8 cellular contexts compared by ENCODE assay signal in the genomic region with DNA sequence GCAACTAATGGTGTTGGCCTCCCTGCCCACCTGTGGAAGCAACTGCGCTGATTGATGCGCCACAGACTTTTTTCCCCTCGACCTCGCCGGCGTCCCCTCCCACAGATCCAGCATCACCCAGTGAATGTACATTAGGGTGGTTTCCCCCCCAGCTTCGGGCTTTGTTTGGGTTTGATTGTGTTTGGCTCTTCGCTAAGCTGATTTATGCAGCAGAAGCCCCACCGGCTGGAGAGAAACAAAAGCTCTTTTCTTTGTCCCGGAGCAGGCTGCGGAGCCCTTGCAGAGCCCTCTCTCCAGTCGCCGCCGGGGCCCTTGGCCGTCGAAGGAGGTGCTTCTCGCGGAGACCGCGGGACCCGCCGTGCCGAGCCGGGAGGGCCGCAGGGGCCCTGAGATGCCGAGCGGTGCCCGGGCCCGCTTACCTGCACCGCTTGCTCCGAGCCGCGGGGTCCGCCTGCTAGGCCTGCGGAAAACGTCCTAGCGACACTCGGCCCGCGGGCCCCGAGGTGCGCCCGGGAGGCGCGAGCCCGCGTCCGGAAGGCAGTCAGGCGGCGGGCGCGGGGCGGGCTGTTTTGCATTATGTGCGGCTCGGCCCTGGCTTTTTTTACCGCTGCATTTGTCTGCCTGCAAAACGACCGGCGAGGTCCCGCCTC. TPM values are rescaled to one million over a fixed set of nuclear protein-coding genes. Genes with fewer than 3 reads are reported as not detected.
DNase-seq lines count a peak whose midpoint lies in the region; ATAC-seq and TF ChIP-seq lines count a peak whose summit lies in the region.

No MANE protein-coding gene starts in this region.

- no peak for TF ChIP-seq POLR2A in lower leg skin (IDR thresholded peaks at IDR 0.05)

- H3K9me3 Mint-ChIP-seq in stimulated activated memory B cell treated with anti-CD40 and anti-IgM and Interleukin-4, amounts not matched to agents 10 μg/mL and 1 μg/mL and 100 μg/mL, for 72 hours, result no peaks in the 10 kb centered on the region

- TF ChIP-seq CTCF in coronary artery (IDR thresholded peaks at IDR 0.05) (no peak), lower leg skin (IDR thresholded peaks at IDR 0.05) (no peak)

- H3K27ac Mint-ChIP-seq in stimulated activated memory B cell treated with anti-CD40 and anti-IgM and Interleukin-4, amounts not matched to agents 10 μg/mL and 1 μg/mL and 100 μg/mL, for 72 hours, result peak overlapping the region; percentile 88

- H3K4me3 ChIP-seq in SK-N-MC (peak overlapping the region; percentile 87), coronary artery (peak overlapping the region; percentile 89), lower leg skin (ENCODE audit: low read depth, poor library complexity, severe bottlenecking) (peak overlapping the region; percentile 49)

- ATAC-seq in GM19324 (IDR thresholded peaks at IDR 0.05; ENCODE audit: low FRiP score, unreplicated experiment) (peak; percentile 33), HG03354 (IDR thresholded peaks at IDR 0.05; ENCODE audit: poor library complexity, severe bottlenecking, unreplicated experiment) (peak; percentile 20)
- peak; percentile 44 for ATAC-seq in stimulated activated memory B cell treated with anti-CD40 and anti-IgM and Interleukin-4, amounts not matched to agents 10 μg/mL and 1 μg/mL and 100 μg/mL, for 72 hours

- H3K27me3 Mint-ChIP-seq in stimulated activated memory B cell treated with anti-CD40 and anti-IgM and Interleukin-4, amounts not matched to agents 10 μg/mL and 1 μg/mL and 100 μg/mL, for 72 hours, result peaks cover 13% of the 10 kb centered on the region

- H3K4me1 Mint-ChIP-seq in stimulated activated memory B cell treated with anti-CD40 and anti-IgM and Interleukin-4, amounts not matched to agents 10 μg/mL and 1 μg/mL and 100 μg/mL, for 72 hours, result peaks cover 26% of the 10 kb centered on the region

- DNase-seq in COLO668 (lab: John Stamatoyannopoulos, UW; ENCODE audit: unreplicated experiment) (peak; percentile 85), SK-N-MC (ENCODE audit: low read depth, low spot score) (no peak), coronary artery (ENCODE audit: low spot score) (no peak), lower leg skin (ENCODE audit: low spot score in 2 of 2) (peak in 1 of 2 donors; percentile 87), amniotic stem cell (lab: John Stamatoyannopoulos, UW) (no peak)

- intact Hi-C loops in lower leg skin (cut with DNase I; ENCODE audit: low total_unique reads), result no loop called here

- H3K4me3 Mint-ChIP-seq in stimulated activated memory B cell treated with anti-CD40 and anti-IgM and Interleukin-4, amounts not matched to agents 10 μg/mL and 1 μg/mL and 100 μg/mL, for 72 hours, result peak overlapping the region; percentile 95

- H3K9ac ChIP-seq in SK-N-MC (ENCODE audit: insufficient read length), result peak overlapping the region; percentile 87

- 0% methylated on average over 40 to 49 of the region's 60 CpGs for WGBS in lower leg skin, 2 donors

- no peaks in the 10 kb centered on the region for H3K36me3 Mint-ChIP-seq in stimulated activated memory B cell treated with anti-CD40 and anti-IgM and Interleukin-4, amounts not matched to agents 10 μg/mL and 1 μg/mL and 100 μg/mL, for 72 hours

- H3K9me3 ChIP-seq in SK-N-MC (ENCODE audit: low read depth, low read length), result no peaks in the 10 kb centered on the region

- H3K27ac ChIP-seq in SK-N-MC, result no peak overlapping the region
- peak overlapping the region; percentile 90 to 96 for H3K27ac ChIP-seq in coronary artery

- H3K36me3 ChIP-seq in SK-N-MC (ENCODE audit: insufficient read depth, low read length), result no peaks in the 10 kb centered on the region

RNA-seq across cellular contexts. Expression of gene ITGB8, which starts 0.7 kb away (rescaled TPM):
- 10 to 100 TPM; 25.0 to 66.1 (median 48.9) TPM for total RNA-seq in lower leg skin
